ENCODE assay signal across 16 cellular contexts in the genomic region with DNA sequence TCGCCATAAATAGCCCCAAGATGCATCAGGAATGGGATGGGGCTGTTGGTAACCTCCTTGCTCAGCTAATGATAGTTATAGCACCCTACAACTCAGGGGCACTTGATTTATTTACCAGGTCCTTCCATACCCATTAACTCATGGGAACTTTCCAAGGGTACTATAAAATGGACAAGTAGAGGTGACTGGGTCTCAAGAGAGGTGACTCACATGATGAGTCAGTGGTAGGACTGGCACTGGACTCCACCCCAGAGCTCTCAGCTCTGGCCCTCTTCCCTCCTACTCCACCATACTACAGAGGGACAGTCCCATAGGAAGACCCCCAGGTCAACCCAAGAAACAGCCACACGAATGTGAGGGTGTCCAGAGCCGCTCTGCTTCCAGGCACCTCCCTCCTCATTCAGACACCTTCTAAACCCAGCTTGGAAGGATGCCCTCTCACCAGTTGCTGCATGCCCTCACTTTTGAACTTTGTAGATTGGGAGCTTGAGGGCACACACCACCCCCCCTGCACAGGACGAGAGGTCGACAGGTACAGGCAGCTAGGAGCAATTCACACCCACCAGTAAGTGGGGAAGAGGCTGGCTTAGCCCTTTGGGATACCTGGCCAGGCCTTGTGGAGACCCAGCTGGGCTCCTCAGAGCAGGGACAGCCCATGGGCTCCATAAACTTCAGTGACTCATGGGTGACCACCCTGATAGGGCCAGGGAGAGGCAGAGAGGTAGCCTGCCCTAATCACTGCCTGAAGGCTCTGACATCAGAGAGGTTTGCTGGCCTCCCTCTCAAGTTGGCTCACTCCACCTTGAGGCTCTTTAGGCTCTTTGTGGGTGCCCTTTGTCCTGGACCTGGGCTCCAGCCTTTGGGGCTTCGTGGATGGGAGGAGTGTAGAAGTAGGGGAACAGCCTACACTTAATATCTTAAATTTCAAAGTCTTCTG.
DNase-seq lines count a peak whose midpoint lies in the region; ATAC-seq, FAIRE-seq and TF ChIP-seq lines count a peak whose summit lies in the region.
"Had no signal": no experiment of that assay in that cellular context is flagged by ENCODE, and none has a peak within 500 bp of the region (broad histone marks: within the 10 kb centered on the region; RNA-seq: fewer than 3 reads in every experiment).

No MANE protein-coding gene starts in this region.

- TF ChIP-seq POLR2A in endothelial cell of umbilical vein (IDR thresholded peaks at IDR 0.05; ENCODE audit: low read depth, low read length): no peak

- POLR2A ChIA-PET in endothelial cell of umbilical vein (lab: Charles Lee) (interaction anchor here (0.6 kb wide), 2 partner anchors 173 to 291 kb away, joined by 3 to 4 read pairs; no protein-coding TSS in a partner anchor), OCI-LY7 (lab: Charles Lee) (interaction anchor here (0.6 kb wide), 2 partner anchors 21 to 228 kb away, joined by 3 read pairs; no protein-coding TSS in a partner anchor)

- DNase-seq in Daoy (ENCODE audit: low read depth) (peak; percentile 86), NCI-H460 (ENCODE audit: extremely low read depth, low read depth) (peak; percentile 31), endothelial cell of umbilical vein (ENCODE audit: low read depth, low spot score) (peak; percentile 5), osteoblast (ENCODE audit: insufficient read length, low spot score, missing footprints) (peak; percentile 96), nephron progenitor cell (no peak), OCI-LY7 (ENCODE audit: low spot score) (no peak)
- no peak for DNase-seq in stimulated activated naive CD8-positive, alpha-beta T cell treated with anti-CD3 and anti-CD28 coated beads, Interleukin-15, Interleukin-2, amounts not matched to agents 100 U/mL and 50 U/mL, for 24 hours
- DNase-seq: activated CD4-positive, alpha-beta T cell treated with anti-CD3 and anti-CD28 coated beads for 48 hours; activated effector memory CD4-positive, alpha-beta T cell treated with anti-CD3 and anti-CD28 coated beads, Interleukin-2, amount 50 U/mL, for 16 hours; CD8-positive, alpha-beta memory T cell; cerebellar nuclear complex; left ventricle myocardium inferior had no signal

- H3K27ac Mint-ChIP-seq in nephron progenitor cell: no peak overlapping the region

- no peaks in the 10 kb centered on the region for H3K9me2 ChIP-seq in OCI-LY7 (ENCODE audit: insufficient read depth, low read length)

- no peaks in the 10 kb centered on the region for H3K36me3 Mint-ChIP-seq in nephron progenitor cell (ENCODE audit: low read depth)
- H3K36me3 Mint-ChIP-seq: CD8-positive, alpha-beta memory T cell had no signal

- BruUV-seq in endothelial cell of umbilical vein (replicated peaks; lab: Mats Ljungman, UMichigan): no TSS peak
- no TSS peak for BruUV-seq in OCI-LY7 (replicated peaks; lab: Mats Ljungman, UMichigan)

- H3K4me1 ChIP-seq in endothelial cell of umbilical vein (ENCODE audit: control insufficient read depth, extremely low read depth, insufficient read depth, low read length): no peaks in the 10 kb centered on the region
- peaks cover 26% of the 10 kb centered on the region for H3K4me1 ChIP-seq in osteoblast (ENCODE audit: insufficient read depth, low read length)
- no peaks in the 10 kb centered on the region for H3K4me1 ChIP-seq in OCI-LY7 (ENCODE audit: insufficient read depth, low read length, poor library complexity, severe bottlenecking)

- no peak overlapping the region for H3K4me2 ChIP-seq in endothelial cell of umbilical vein (ENCODE audit: insufficient read depth, low read length)
- H3K4me2 ChIP-seq in osteoblast (ENCODE audit: insufficient read depth, low read length): no peak overlapping the region
- H3K4me2 ChIP-seq in OCI-LY7 (ENCODE audit: low read length): no peak overlapping the region
- H3K4me2 ChIP-seq: KMS-11 had no signal

- peaks cover 40% of the 10 kb centered on the region for H3K4me1 Mint-ChIP-seq in nephron progenitor cell

- no peak for FAIRE-seq in endothelial cell of umbilical vein (lab: Jason Lieb, UNC)
- FAIRE-seq: GM12892 had no signal

- H3K4me3 ChIP-seq in endothelial cell of umbilical vein (replicated peaks in 1 of 3; ENCODE audit: insufficient read depth in 1 of 3, low read depth in 1 of 3, low read length in 3 of 3): no peak overlapping the region
- H3K4me3 ChIP-seq in osteoblast (ENCODE audit: insufficient read depth, low read length): no peak overlapping the region
- no peak overlapping the region for H3K4me3 ChIP-seq in OCI-LY7 (ENCODE audit: low read depth, low read length, poor library complexity, severe bottlenecking)
- H3K4me3 ChIP-seq: left ventricle myocardium inferior, thoracic aorta had no signal

- no peak overlapping the region for H3K27ac ChIP-seq in endothelial cell of umbilical vein (ENCODE audit: insufficient read depth, low read depth, low read length)
- no peak overlapping the region for H3K27ac ChIP-seq in osteoblast (ENCODE audit: low read depth, low read length)
- no peak overlapping the region for H3K27ac ChIP-seq in OCI-LY7 (ENCODE audit: low read depth, low read length, poor library complexity, severe bottlenecking)
- H3K27ac ChIP-seq: KMS-11, left ventricle myocardium inferior, thoracic aorta had no signal

- intact Hi-C loops in endothelial cell of umbilical vein (cut with micrococcal nuclease): no loop called here
- intact Hi-C loops in OCI-LY7 (cut with micrococcal nuclease; ENCODE audit: unreplicated experiment): no loop called here

- H3K9me3 Mint-ChIP-seq in nephron progenitor cell: no peaks in the 10 kb centered on the region
- H3K9me3 Mint-ChIP-seq: CD8-positive, alpha-beta memory T cell had no signal

- dilution Hi-C loops in endothelial cell of umbilical vein (cut with MboI; ENCODE audit: extremely low pct_ligation_motif_present, low sequenced_read_pairs): no loop called here

- H3K79me2 ChIP-seq in endothelial cell of umbilical vein (ENCODE audit: control insufficient read depth, insufficient read depth, low read length) (no peaks in the 10 kb centered on the region), osteoblast (ENCODE audit: insufficient read depth, low read length) (no peaks in the 10 kb centered on the region), OCI-LY7 (ENCODE audit: insufficient read depth, low read depth, low read length) (no peaks in the 10 kb centered on the region)

- no peaks in the 10 kb centered on the region for H4K20me1 ChIP-seq in endothelial cell of umbilical vein (replicated peaks; ENCODE audit: control insufficient read depth, extremely low read depth, insufficient read depth, low read length)
- no peaks in the 10 kb centered on the region for H4K20me1 ChIP-seq in osteoblast (ENCODE audit: insufficient read depth, low read length)
- no peaks in the 10 kb centered on the region for H4K20me1 ChIP-seq in OCI-LY7 (ENCODE audit: insufficient read depth, low read length)

- H3K9me3 ChIP-seq in endothelial cell of umbilical vein (replicated peaks; ENCODE audit: control insufficient read depth, insufficient read depth, low read length): no peaks in the 10 kb centered on the region
- no peaks in the 10 kb centered on the region for H3K9me3 ChIP-seq in osteoblast (ENCODE audit: low read depth, low read length)
- no peaks in the 10 kb centered on the region for H3K9me3 ChIP-seq in OCI-LY7 (ENCODE audit: low read length)
- H3K9me3 ChIP-seq: left ventricle myocardium inferior, thoracic aorta had no signal

- no peaks in the 10 kb centered on the region for H3K36me3 ChIP-seq in endothelial cell of umbilical vein (ENCODE audit: control insufficient read depth in 2 of 2, extremely low read depth in 1 of 2, insufficient read depth in 2 of 2, low read length in 2 of 2)
- no peaks in the 10 kb centered on the region for H3K36me3 ChIP-seq in osteoblast (ENCODE audit: insufficient read depth, low read length)
- no peaks in the 10 kb centered on the region for H3K36me3 ChIP-seq in OCI-LY7 (ENCODE audit: insufficient read depth, low read length)
- H3K36me3 ChIP-seq: left ventricle myocardium inferior, thoracic aorta had no signal

- H3K27me3 Mint-ChIP-seq in nephron progenitor cell (ENCODE audit: low read depth, poor library complexity): no peaks in the 10 kb centered on the region

- no peak overlapping the region for H3K4me3 Mint-ChIP-seq in nephron progenitor cell
- H3K4me3 Mint-ChIP-seq: CD8-positive, alpha-beta memory T cell had no signal

- ATAC-seq in stimulated activated naive CD8-positive, alpha-beta T cell treated with anti-CD3 and anti-CD28 coated beads, Interleukin-15, Interleukin-2, amounts not matched to agents 100 U/mL and 50 U/mL, for 24 hours: no peak
- ATAC-seq in GM18498 (IDR thresholded peaks at IDR 0.05; ENCODE audit: unreplicated experiment): no peak

- H2AFZ ChIP-seq in endothelial cell of umbilical vein (ENCODE audit: low read depth, low read length): no peak overlapping the region
- H2AFZ ChIP-seq in osteoblast (ENCODE audit: low read length): no peak overlapping the region
- no peak overlapping the region for H2AFZ ChIP-seq in OCI-LY7 (ENCODE audit: low read length)

- H3K9me1 ChIP-seq in endothelial cell of umbilical vein (replicated peaks; ENCODE audit: control insufficient read depth, extremely low read depth, insufficient read depth, low read length): no peaks in the 10 kb centered on the region

- CTCF ChIA-PET in endothelial cell of umbilical vein (lab: Charles Lee) (interaction anchor here (0.5 to 1.1 kb wide), 2 partner anchors 170 to 1109 kb away, joined by 3 read pairs; no protein-coding TSS in a partner anchor), OCI-LY7 (lab: Charles Lee; ENCODE audit: unreplicated experiment) (no interaction called here)

- TF ChIP-seq CTCF in endothelial cell of umbilical vein (IDR thresholded peaks at IDR 0.05; ENCODE audit: extremely low read depth in 1 of 2, insufficient read depth in 1 of 2, low read depth in 1 of 2, low read length in 2 of 2) (no peak), osteoblast (IDR thresholded peaks at IDR 0.05; ENCODE audit: extremely low read depth, low read depth, low read length) (no peak), nephron progenitor cell (IDR thresholded peaks at IDR 0.05) (no peak), OCI-LY7 (conservative IDR thresholded peaks at IDR 0.05; ENCODE audit: low read length) (no peak)

- no peak overlapping the region for H3K9ac ChIP-seq in endothelial cell of umbilical vein (replicated peaks; ENCODE audit: extremely low read depth, insufficient read depth, low read length)
- H3K9ac ChIP-seq: KMS-11 had no signal

- peaks cover 2 to 8% of the 10 kb centered on the region in 2 experiments for H3K27me3 ChIP-seq in endothelial cell of umbilical vein (ENCODE audit: control insufficient read depth in 2 of 2, insufficient read depth in 2 of 2, low read length in 2 of 2)
- H3K27me3 ChIP-seq in osteoblast (ENCODE audit: insufficient read depth, low read length): peaks cover 8% of the 10 kb centered on the region

TF ChIP-seq in endothelial cell of umbilical vein, 7 proteins besides CTCF, POLR2A, EP300 and RAD21:
- TF ChIP-seq JUN (IDR thresholded peaks at IDR 0.05; ENCODE audit: borderline replicate concordance, insufficient read depth, insufficient read length, low read depth) (peak; percentile 20), EZH2 (IDR thresholded peaks at IDR 0.05; ENCODE audit: borderline replicate concordance, low read depth, low read length, severe bottlenecking) (no peak), FOS (IDR thresholded peaks at IDR 0.05; ENCODE audit: borderline replicate concordance, insufficient read depth, low read length) (peak; percentile 63)

Comparison
In these comparisons a context has a peak if more than half of its experiments do, and no peak if none do; other contexts are left out.
1. DNase-seq: peak in Daoy (single experiment), NCI-H460 (single experiment), endothelial cell of umbilical vein (single experiment) and osteoblast (single experiment); none in nephron progenitor cell (single experiment), stimulated activated naive CD8-positive, alpha-beta T cell treated with anti-CD3 and anti-CD28 coated beads, Interleukin-15, Interleukin-2, amounts not matched to agents 100 U/mL and 50 U/mL, for 24 hours (single experiment) and OCI-LY7 (single experiment).